ENCODE assay signal across 8 cellular contexts in genomic region chrX:69615779-69616519, GRCh38. TPM values are rescaled to one million over a fixed set of nuclear protein-coding genes. Genes with fewer than 3 reads are reported as not detected.
DNase-seq lines count a peak whose midpoint lies in the region; ATAC-seq and TF ChIP-seq lines count a peak whose summit lies in the region.

TSS of gene EDA (plus strand) at chrX:69616113.

- CTCF ChIA-PET in GM10248 (lab: Yijun Ruan, JAX) = no interaction called here

- H3K4me1 Mint-ChIP-seq in activated T-cell treated with anti-CD3 and anti-CD28 coated beads, Interleukin-2, amount 50 U/mL, for 72 hours (ENCODE audit: low read depth) = no peaks in the 10 kb centered on the region

- 39% methylated on average over 22 of the region's 62 CpGs for WGBS in esophagus muscularis mucosa

- H3K4me3 ChIP-seq in esophagus muscularis mucosa (peak within 1 kb of the TSS; percentile 63 to 73 (median 68)), mucosa of descending colon (no peak within 1 kb of the TSS)

- TF ChIP-seq POLR2A in esophagus muscularis mucosa (IDR thresholded peaks at IDR 0.05; ENCODE audit: low read depth) = no peak

- peaks cover 0 to 13% (median 6%) of the 10 kb centered on the region in 4 donors for H3K4me1 ChIP-seq in esophagus muscularis mucosa
- no peaks in the 10 kb centered on the region for H3K4me1 ChIP-seq in mucosa of descending colon (ENCODE audit: low read depth)

- peaks cover 47% of the 10 kb centered on the region for H3K27me3 Mint-ChIP-seq in activated T-cell treated with anti-CD3 and anti-CD28 coated beads, Interleukin-2, amount 50 U/mL, for 72 hours (ENCODE audit: low read depth)

- intact Hi-C loops in esophagus muscularis mucosa (cut with DNase I) (loop anchor here (2.0 to 5.0 kb wide), 2 partner anchors 77 to 411 kb away; no protein-coding TSS in a partner anchor), mucosa of descending colon (cut with DNase I, micrococcal nuclease) (no loop called here)

- no peaks in the 10 kb centered on the region for H3K9me3 ChIP-seq in esophagus muscularis mucosa
- no peaks in the 10 kb centered on the region for H3K9me3 ChIP-seq in mucosa of descending colon

- TF ChIP-seq CTCF in GM10248 (IDR thresholded peaks at IDR 0.05; ENCODE audit: control extremely low read depth, extremely low read depth, low read depth, missing control alignments) (no peak), esophagus muscularis mucosa (IDR thresholded peaks at IDR 0.05) (no peak), mucosa of descending colon (IDR thresholded peaks at IDR 0.05) (no peak)

- POLR2A ChIA-PET in GM10248 (lab: Yijun Ruan, JAX) = no interaction called here

- no peak for TF ChIP-seq EP300 in esophagus muscularis mucosa (IDR thresholded peaks at IDR 0.05)

- H3K9me3 Mint-ChIP-seq in activated T-cell treated with anti-CD3 and anti-CD28 coated beads, Interleukin-2, amount 50 U/mL, for 72 hours = no peaks in the 10 kb centered on the region

- DNase-seq in GM10248 (ENCODE audit: extremely low spot score) (peak; percentile 9), NOMO-1 treated with dmso at 0.1 percent for 144 hours (lab: John Stamatoyannopoulos, UW; ENCODE audit: unreplicated experiment) (peak; percentile 4), esophagus muscularis mucosa (ENCODE audit: extremely low spot score) (peak; percentile 92), mucosa of descending colon (peak; percentile 83 to 90 (median 84))
- DNase-seq in activated T-cell treated with anti-CD3 and anti-CD28 coated beads, Interleukin-2, amount 50 U/mL, for 72 hours = peak; percentile 74 to 81
- DNase-seq in stimulated activated CD8-positive, alpha-beta memory T cell treated with anti-CD3 and anti-CD28 coated beads, Interleukin-15, amount 100 ng/mL, for 24 hours (ENCODE audit: low read depth) = peak; percentile 30

- H3K36me3 Mint-ChIP-seq in activated T-cell treated with anti-CD3 and anti-CD28 coated beads, Interleukin-2, amount 50 U/mL, for 72 hours (ENCODE audit: insufficient read depth in 2 of 2) = no peaks in the 10 kb centered on the region

- H3K27ac Mint-ChIP-seq in activated T-cell treated with anti-CD3 and anti-CD28 coated beads, Interleukin-2, amount 50 U/mL, for 72 hours = no peak within 1 kb of the TSS

- peak within 1 kb of the TSS; percentile 86 to 88 for H3K4me3 Mint-ChIP-seq in activated T-cell treated with anti-CD3 and anti-CD28 coated beads, Interleukin-2, amount 50 U/mL, for 72 hours

- no peaks in the 10 kb centered on the region for H3K27me3 ChIP-seq in esophagus muscularis mucosa

- peak within 1 kb of the TSS; percentile 58 to 75 (median 66) for H3K27ac ChIP-seq in esophagus muscularis mucosa (replicated peaks in 1 of 4)

- H3K36me3 ChIP-seq in esophagus muscularis mucosa = no peaks in the 10 kb centered on the region
- no peaks in the 10 kb centered on the region for H3K36me3 ChIP-seq in mucosa of descending colon (ENCODE audit: low read depth)

- ATAC-seq in HG02973 (IDR thresholded peaks at IDR 0.05; ENCODE audit: unreplicated experiment) (peak; percentile 89), mucosa of descending colon (peak; percentile 98), HG03565 (IDR thresholded peaks at IDR 0.05; ENCODE audit: unreplicated experiment) (no peak)
- peak; percentile 97 for ATAC-seq in activated T-cell treated with anti-CD3 and anti-CD28 coated beads, Interleukin-2, amount 50 U/mL, for 72 hours (replicated peaks in 1 of 2)

RNA-seq across cellular contexts. Expression of gene EDA, which starts in this region (rescaled TPM):
- 1 to 10 TPM; 2.2 to 4.3 TPM for total RNA-seq in activated T-cell treated with anti-CD3 and anti-CD28 coated beads, Interleukin-2, amount 50 U/mL, for 72 hours
- total RNA-seq in esophagus muscularis mucosa = 10 to 100 TPM in 1 of 4 donors, 1 to 10 TPM in 3; 4.3 to 10.9 (median 6.3) TPM
- total RNA-seq in mucosa of descending colon = 1 to 10 TPM; 2.6 to 7.2 (median 4.9) TPM

Comparison
In these comparisons a context has a peak if more than half of its experiments do, and no peak if none do; other contexts are left out.
1. DNase-seq: peak in every context shown above with its lines; median percentile 92 in esophagus muscularis mucosa; 84 in mucosa of descending colon; 78 in activated T-cell treated with anti-CD3 and anti-CD28 coated beads, Interleukin-2, amount 50 U/mL, for 72 hours; 30 in stimulated activated CD8-positive, alpha-beta memory T cell treated with anti-CD3 and anti-CD28 coated beads, Interleukin-15, amount 100 ng/mL, for 24 hours; 9 in GM10248; 4 in NOMO-1 treated with dmso at 0.1 percent for 144 hours.